In genomic region chr2:87521489-87521888, GRCh38 we compare ENCODE assay signal across 8 cellular contexts.
A peak's percentile ranks its signal among the peaks of the same experiment; 100 is the strongest.
DNase-seq lines count a peak whose midpoint lies in the region; ATAC-seq and TF ChIP-seq lines count a peak whose summit lies in the region.
"Not testable (repeated sequence)": the region's sequence is repeated elsewhere in the genome, so short reads cannot be mapped to it uniquely, and the experiment has no call there.

No MANE protein-coding gene starts in this region.

- peaks cover 25% of the 10 kb centered on the region for H3K36me3 Mint-ChIP-seq in activated CD8-positive, alpha-beta T cell treated with anti-CD3 and anti-CD28 coated beads for 36 hours (ENCODE audit: low read depth)

- peaks cover 11 to 29% (median 19%) of the 10 kb centered on the region in 10 experiments for H3K4me1 ChIP-seq in BLaER1 treated with 17β-estradiol and CSF1 and Interleukin-3, amounts not matched to agents 10 nM and 100 nM
- H3K4me1 ChIP-seq in effector memory CD4-positive, alpha-beta T cell (ENCODE audit: control insufficient read depth, insufficient read depth, low read length, poor library complexity, severe bottlenecking); transverse colon: not testable (repeated sequence)
- peaks cover 0 to 26% (median 7%) of the 10 kb centered on the region in 6 donors for H3K4me1 ChIP-seq in spleen

- in situ Hi-C loops in transverse colon (cut with MboI; ENCODE audit: low pct_ligation_motif_present in 1 of 4, low pct_unique_long_range_greater_than_20kb in 1 of 4, low sequenced_read_pairs in 3 of 4) = not testable (repeated sequence)

- peaks cover 38% of the 10 kb centered on the region for H3K4me1 Mint-ChIP-seq in activated CD8-positive, alpha-beta T cell treated with anti-CD3 and anti-CD28 coated beads for 36 hours (ENCODE audit: low read depth)

- not testable (repeated sequence) for H3K9me3 Mint-ChIP-seq in activated CD8-positive, alpha-beta T cell treated with anti-CD3 and anti-CD28 coated beads for 36 hours

- H2AFZ ChIP-seq in SU-DHL-6 (ENCODE audit: low read depth, low read length, severe bottlenecking) = not testable (repeated sequence)

- intact Hi-C loops in activated CD8-positive, alpha-beta T cell treated with anti-CD3 and anti-CD28 coated beads for 36 hours (cut with micrococcal nuclease); spleen (cut with DNase I; ENCODE audit: low total_unique reads); transverse colon (cut with DNase I; ENCODE audit: low total_unique reads): not testable (repeated sequence)

- H3K36me3 ChIP-seq in BLaER1 treated with 17β-estradiol and CSF1 and Interleukin-3, amounts not matched to agents 10 nM and 100 nM; SU-DHL-6 (ENCODE audit: low read length); effector memory CD4-positive, alpha-beta T cell (ENCODE audit: control insufficient read depth, insufficient read depth, low read length); spleen; transverse colon: not testable (repeated sequence)

- not testable (repeated sequence) for TF ChIP-seq CTCF in SU-DHL-6 (IDR thresholded peaks at IDR 0.05; ENCODE audit: insufficient read depth, low read length, poor library complexity, severe bottlenecking); activated CD8-positive, alpha-beta T cell treated with anti-CD3 and anti-CD28 coated beads for 36 hours (IDR thresholded peaks at IDR 0.05); spleen (IDR thresholded peaks at IDR 0.05 in 8 of 11, conservative IDR thresholded peaks at IDR 0.05 in 3 of 11); transverse colon (IDR thresholded peaks at IDR 0.05)

- H3K4me2 ChIP-seq in BLaER1 treated with 17β-estradiol and CSF1 and Interleukin-3, amounts not matched to agents 10 nM and 100 nM = peak overlapping the region; percentile 33 to 73 (median 51); a peak in 17 of 22 replicates
- peak overlapping the region; percentile 42 for H3K4me2 ChIP-seq in SU-DHL-6 (ENCODE audit: low read depth, low read length, poor library complexity, severe bottlenecking)

- not testable (repeated sequence) for H3K27me3 Mint-ChIP-seq in activated CD8-positive, alpha-beta T cell treated with anti-CD3 and anti-CD28 coated beads for 36 hours

- H3K4me3 ChIP-seq in BLaER1 treated with 17β-estradiol and CSF1 and Interleukin-3, amounts not matched to agents 10 nM and 100 nM; SU-DHL-6 (ENCODE audit: insufficient read depth, low read length, poor library complexity, severe bottlenecking); effector memory CD4-positive, alpha-beta T cell (ENCODE audit: insufficient read depth, low read depth, low read length, poor library complexity, severe bottlenecking); spleen; transverse colon: not testable (repeated sequence)

- not testable (repeated sequence) for H3K27ac ChIP-seq in BLaER1 treated with 17β-estradiol and CSF1 and Interleukin-3, amounts not matched to agents 10 nM and 100 nM
- peak overlapping the region; percentile 78 for H3K27ac ChIP-seq in SU-DHL-6 (ENCODE audit: low read depth, low read length)
- peak overlapping the region; percentile 53 for H3K27ac ChIP-seq in effector memory CD4-positive, alpha-beta T cell (ENCODE audit: insufficient read depth, low read length, poor library complexity, severe bottlenecking)
- H3K27ac ChIP-seq in spleen = peak overlapping the region in 7 of 8 donors; percentile 23 to 92 (median 76)
- H3K27ac ChIP-seq in transverse colon = peak overlapping the region in 3 of 4 donors; percentile 39 to 46 (median 43)

- H4K20me1 ChIP-seq in BLaER1 treated with 17β-estradiol and CSF1 and Interleukin-3, amounts not matched to agents 10 nM and 100 nM; SU-DHL-6 (ENCODE audit: low read depth, low read length): not testable (repeated sequence)

- not testable (repeated sequence) for TF ChIP-seq POLR2A in spleen (IDR thresholded peaks at IDR 0.05); transverse colon (IDR thresholded peaks at IDR 0.05)

- not testable (repeated sequence) for TF ChIP-seq EP300 in transverse colon (IDR thresholded peaks at IDR 0.05; ENCODE audit: low read depth)

- not testable (repeated sequence) for H3K9ac ChIP-seq in BLaER1 treated with 17β-estradiol and CSF1 and Interleukin-3, amounts not matched to agents 10 nM and 100 nM
- H3K9ac ChIP-seq in SU-DHL-6 (ENCODE audit: low read length) = peak overlapping the region; percentile 50

- ATAC-seq in GM18909 (IDR thresholded peaks at IDR 0.05; ENCODE audit: poor library complexity, unreplicated experiment) = peak; percentile 8
- peak; percentile 17 for ATAC-seq in activated CD8-positive, alpha-beta T cell treated with anti-CD3 and anti-CD28 coated beads for 36 hours

- 64 to 84% (median 77%) methylated on average over 4 to 7 of the region's 7 CpGs for WGBS in spleen, 5 donors
- 73% methylated on average over 7 of the region's 7 CpGs; no CpG with 5 or more reads in 1 of the 2 donors for WGBS in transverse colon (ENCODE audit: low coverage in 1 of 2), 2 donors

- H3K79me2 ChIP-seq in SU-DHL-6 (ENCODE audit: insufficient read depth, low read length) = not testable (repeated sequence)

- not testable (repeated sequence) for H3K9me3 ChIP-seq in BLaER1 treated with 17β-estradiol and CSF1 and Interleukin-3, amounts not matched to agents 10 nM and 100 nM (replicated peaks in 1 of 11); SU-DHL-6 (ENCODE audit: insufficient read depth, low read length); effector memory CD4-positive, alpha-beta T cell (ENCODE audit: control insufficient read depth, low read length); spleen; transverse colon

- H3K4me3 Mint-ChIP-seq in activated CD8-positive, alpha-beta T cell treated with anti-CD3 and anti-CD28 coated beads for 36 hours = not testable (repeated sequence)

- H3K27ac Mint-ChIP-seq in activated CD8-positive, alpha-beta T cell treated with anti-CD3 and anti-CD28 coated beads for 36 hours = peak overlapping the region; percentile 92

- CTCF ChIA-PET in activated CD8-positive, alpha-beta T cell treated with anti-CD3 and anti-CD28 coated beads for 36 hours (lab: Charles Lee) = not testable (repeated sequence)

- DNase-seq in activated CD8-positive, alpha-beta T cell treated with anti-CD3 and anti-CD28 coated beads for 36 hours = peak; percentile 56
- DNase-seq in activated naive CD4-positive, alpha-beta T cell treated with anti-CD3 and anti-CD28 coated beads, Interleukin-2, amount 50 U/mL, for 16 hours = peak; percentile 28
- not testable (repeated sequence) for DNase-seq in effector memory CD4-positive, alpha-beta T cell; spleen; transverse colon

- not testable (repeated sequence) for H3K27me3 ChIP-seq in BLaER1 treated with 17β-estradiol and CSF1 and Interleukin-3, amounts not matched to agents 10 nM and 100 nM; SU-DHL-6 (ENCODE audit: low read length); effector memory CD4-positive, alpha-beta T cell (replicated peaks; ENCODE audit: control insufficient read depth, insufficient read depth, low read length, poor library complexity, severe bottlenecking); spleen (replicated peaks in 1 of 7); transverse colon

- POLR2A ChIA-PET in activated CD8-positive, alpha-beta T cell treated with anti-CD3 and anti-CD28 coated beads for 36 hours (lab: Charles Lee) = not testable (repeated sequence)

- not testable (repeated sequence) for H3K9me2 ChIP-seq in SU-DHL-6 (replicated peaks; ENCODE audit: insufficient read depth, low read length)

- peaks cover 12% of the 10 kb centered on the region for H3F3A ChIP-seq in SU-DHL-6 (ENCODE audit: insufficient read depth)
